Comparison of ENCODE assay signal across 9 cellular contexts in the genomic region with DNA sequence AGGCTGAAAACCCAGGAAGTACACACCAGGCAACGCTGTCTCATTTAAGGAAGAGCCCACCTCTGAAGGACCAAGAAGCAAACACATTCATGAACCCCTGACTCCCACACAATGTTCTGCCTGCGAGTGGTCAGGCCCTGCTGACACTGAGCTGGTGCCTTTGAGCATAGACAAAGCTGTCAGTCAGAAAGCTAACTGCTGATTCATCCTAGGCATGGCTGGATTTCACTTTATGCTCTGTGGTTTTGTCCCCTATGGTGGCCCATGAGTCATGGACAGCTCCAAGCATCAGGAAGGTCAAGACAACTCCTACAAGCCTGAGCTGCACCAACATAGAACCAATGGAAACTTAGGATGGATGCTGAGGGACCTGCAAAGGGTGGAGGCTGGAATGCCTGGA.
DNase-seq lines count a peak whose midpoint lies in the region; TF ChIP-seq lines count a peak whose summit lies in the region.
"Had no signal": no experiment of that assay in that cellular context is flagged by ENCODE, and none has a peak within 500 bp of the region (broad histone marks: within the 10 kb centered on the region; RNA-seq: fewer than 3 reads in every experiment).

No MANE protein-coding gene starts in this region.

- H3K9me2 ChIP-seq in GM23248 (ENCODE audit: insufficient read depth), result no peaks in the 10 kb centered on the region

- TF ChIP-seq CTCF in fibroblast of pulmonary artery (IDR thresholded peaks at IDR 0.05; ENCODE audit: low read length, missing control alignments), result no peak

- H3K79me2 ChIP-seq in GM23248 (ENCODE audit: insufficient read depth), result no peaks in the 10 kb centered on the region

- peaks cover 100% of the 10 kb centered on the region for H4K20me1 ChIP-seq in BLaER1
- no peaks in the 10 kb centered on the region for H4K20me1 ChIP-seq in GM23248 (ENCODE audit: insufficient read depth)

- no peaks in the 10 kb centered on the region for H3F3A ChIP-seq in GM23248 (ENCODE audit: insufficient read depth)

- no peak overlapping the region for H3K4me2 ChIP-seq in BLaER1
- no peak overlapping the region for H3K4me2 ChIP-seq in GM23248 (ENCODE audit: unreplicated experiment)

- in situ Hi-C loops in GM23248 (cut with MboI), result loop anchor here (25.0 kb wide), 1 partner anchor 422 kb away; no protein-coding TSS in a partner anchor

- H3K9me3 ChIP-seq in BLaER1, result no peaks in the 10 kb centered on the region
- H3K9me3 ChIP-seq in GM23248 (ENCODE audit: low read depth), result no peaks in the 10 kb centered on the region

- WGBS in GM23248 (ENCODE audit: low coverage in 1 of 2, low lambda C conversion rate in 2 of 2, missing lambda C conversion rate in 2 of 2), 2 experiments, result 45 to 53% methylated on average over 2 of the region's 2 CpGs

- H3K9ac ChIP-seq in BLaER1 (no peak overlapping the region), GM23248 (no peak overlapping the region)

- no peaks in the 10 kb centered on the region for H3K27me3 ChIP-seq in BLaER1
- H3K27me3 ChIP-seq in GM23248 (replicated peaks; ENCODE audit: insufficient read depth), result no peaks in the 10 kb centered on the region

- no peak overlapping the region for H2AFZ ChIP-seq in GM23248

- H3K36me3 ChIP-seq in BLaER1 (peaks cover 98% of the 10 kb centered on the region), GM23248 (ENCODE audit: low read depth) (no peaks in the 10 kb centered on the region)

- no peak overlapping the region for H3K4me3 ChIP-seq in BLaER1
- H3K4me3 ChIP-seq in GM23248, result no peak overlapping the region
- H3K4me3 ChIP-seq in fibroblast of pulmonary artery (replicated peaks; ENCODE audit: low read depth, low read length), result no peak overlapping the region

- H3K4me1 ChIP-seq in BLaER1 (peaks cover 45% of the 10 kb centered on the region), GM23248 (ENCODE audit: insufficient read depth) (peaks cover 7% of the 10 kb centered on the region; the same call in 1 of the 2 replicates)

- DNase-seq in GM23248 (peak; percentile 60), fibroblast of pulmonary artery (ENCODE audit: low read depth) (peak; percentile 45), NCI-H1048 (lab: John Stamatoyannopoulos, UW) (no peak), occipital lobe (lab: John Stamatoyannopoulos, UW) (no peak), NCI-H1417 (lab: John Stamatoyannopoulos, UW) (no peak)
- DNase-seq in stimulated activated CD4-positive, alpha-beta T cell treated with anti-CD3 and anti-CD28 coated beads, Interleukin-2, amount 100 ng/mL, for 24 hours, result no peak
- DNase-seq: NCI-H748 treated with DMSO at 0.1 percent for 48 hours had no signal

- peak overlapping the region; percentile 15; the same call in 1 of the 2 replicates for H3K27ac ChIP-seq in BLaER1
- H3K27ac ChIP-seq in GM23248, result no peak overlapping the region

TF ChIP-seq in PFSK-1, 5 proteins besides CTCF, POLR2A, EP300 and RAD21:
- TF ChIP-seq FOXP2 (optimal IDR thresholded peaks at IDR 0.05; ENCODE audit: borderline replicate concordance, extremely low read depth, extremely low read length, insufficient read depth) (no peak), REST (IDR thresholded peaks at IDR 0.05; ENCODE audit: insufficient read depth in 1 of 2, low read depth in 2 of 2, low read length in 2 of 2) (peak; percentile 52 to 84; a peak in 3 of 4 replicates), SIN3A (IDR thresholded peaks at IDR 0.05; ENCODE audit: borderline replicate concordance, insufficient read depth, low read length) (no peak), POLR2AphosphoS5 (IDR thresholded peaks at IDR 0.05; ENCODE audit: low read depth, low read length) (no peak), TAF1 (IDR thresholded peaks at IDR 0.05; ENCODE audit: borderline replicate concordance, insufficient read depth, low read length) (no peak)

Comparison
In these comparisons a context has a peak if more than half of its experiments do, and no peak if none do; other contexts are left out.
1. DNase-seq: peak in GM23248 (single experiment) and fibroblast of pulmonary artery (single experiment); none in NCI-H1048 (single experiment), occipital lobe (single experiment), NCI-H1417 (0 of 3) and stimulated activated CD4-positive, alpha-beta T cell treated with anti-CD3 and anti-CD28 coated beads, Interleukin-2, amount 100 ng/mL, for 24 hours (0 of 2).